ENCODE assay signal across 1 cellular context in the genomic region with DNA sequence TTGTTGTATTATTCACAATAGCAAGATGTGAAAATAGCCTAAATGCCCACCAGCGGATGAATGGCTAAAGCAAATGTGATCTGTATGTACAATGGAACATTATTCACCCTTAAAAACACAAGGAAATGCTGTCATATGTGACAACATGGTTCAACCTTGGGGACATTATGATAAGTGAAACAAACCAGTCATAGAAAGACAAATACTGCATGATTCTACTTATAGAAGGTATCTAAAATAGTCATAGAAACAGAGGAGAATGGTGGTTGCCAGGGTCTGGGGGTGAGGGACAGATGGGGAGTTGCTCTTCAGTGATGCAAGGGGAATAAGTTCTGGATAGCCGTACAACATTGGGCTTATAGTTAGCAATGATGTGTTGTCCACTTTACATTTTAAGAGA.
TF ChIP-seq lines count a peak whose summit lies in the region.

No MANE protein-coding gene starts in this region.

TF ChIP-seq in HepG2, 621 proteins besides CTCF, POLR2A, EP300 and RAD21 (continued from another document):
- TF ChIP-seq, protein P1, sequence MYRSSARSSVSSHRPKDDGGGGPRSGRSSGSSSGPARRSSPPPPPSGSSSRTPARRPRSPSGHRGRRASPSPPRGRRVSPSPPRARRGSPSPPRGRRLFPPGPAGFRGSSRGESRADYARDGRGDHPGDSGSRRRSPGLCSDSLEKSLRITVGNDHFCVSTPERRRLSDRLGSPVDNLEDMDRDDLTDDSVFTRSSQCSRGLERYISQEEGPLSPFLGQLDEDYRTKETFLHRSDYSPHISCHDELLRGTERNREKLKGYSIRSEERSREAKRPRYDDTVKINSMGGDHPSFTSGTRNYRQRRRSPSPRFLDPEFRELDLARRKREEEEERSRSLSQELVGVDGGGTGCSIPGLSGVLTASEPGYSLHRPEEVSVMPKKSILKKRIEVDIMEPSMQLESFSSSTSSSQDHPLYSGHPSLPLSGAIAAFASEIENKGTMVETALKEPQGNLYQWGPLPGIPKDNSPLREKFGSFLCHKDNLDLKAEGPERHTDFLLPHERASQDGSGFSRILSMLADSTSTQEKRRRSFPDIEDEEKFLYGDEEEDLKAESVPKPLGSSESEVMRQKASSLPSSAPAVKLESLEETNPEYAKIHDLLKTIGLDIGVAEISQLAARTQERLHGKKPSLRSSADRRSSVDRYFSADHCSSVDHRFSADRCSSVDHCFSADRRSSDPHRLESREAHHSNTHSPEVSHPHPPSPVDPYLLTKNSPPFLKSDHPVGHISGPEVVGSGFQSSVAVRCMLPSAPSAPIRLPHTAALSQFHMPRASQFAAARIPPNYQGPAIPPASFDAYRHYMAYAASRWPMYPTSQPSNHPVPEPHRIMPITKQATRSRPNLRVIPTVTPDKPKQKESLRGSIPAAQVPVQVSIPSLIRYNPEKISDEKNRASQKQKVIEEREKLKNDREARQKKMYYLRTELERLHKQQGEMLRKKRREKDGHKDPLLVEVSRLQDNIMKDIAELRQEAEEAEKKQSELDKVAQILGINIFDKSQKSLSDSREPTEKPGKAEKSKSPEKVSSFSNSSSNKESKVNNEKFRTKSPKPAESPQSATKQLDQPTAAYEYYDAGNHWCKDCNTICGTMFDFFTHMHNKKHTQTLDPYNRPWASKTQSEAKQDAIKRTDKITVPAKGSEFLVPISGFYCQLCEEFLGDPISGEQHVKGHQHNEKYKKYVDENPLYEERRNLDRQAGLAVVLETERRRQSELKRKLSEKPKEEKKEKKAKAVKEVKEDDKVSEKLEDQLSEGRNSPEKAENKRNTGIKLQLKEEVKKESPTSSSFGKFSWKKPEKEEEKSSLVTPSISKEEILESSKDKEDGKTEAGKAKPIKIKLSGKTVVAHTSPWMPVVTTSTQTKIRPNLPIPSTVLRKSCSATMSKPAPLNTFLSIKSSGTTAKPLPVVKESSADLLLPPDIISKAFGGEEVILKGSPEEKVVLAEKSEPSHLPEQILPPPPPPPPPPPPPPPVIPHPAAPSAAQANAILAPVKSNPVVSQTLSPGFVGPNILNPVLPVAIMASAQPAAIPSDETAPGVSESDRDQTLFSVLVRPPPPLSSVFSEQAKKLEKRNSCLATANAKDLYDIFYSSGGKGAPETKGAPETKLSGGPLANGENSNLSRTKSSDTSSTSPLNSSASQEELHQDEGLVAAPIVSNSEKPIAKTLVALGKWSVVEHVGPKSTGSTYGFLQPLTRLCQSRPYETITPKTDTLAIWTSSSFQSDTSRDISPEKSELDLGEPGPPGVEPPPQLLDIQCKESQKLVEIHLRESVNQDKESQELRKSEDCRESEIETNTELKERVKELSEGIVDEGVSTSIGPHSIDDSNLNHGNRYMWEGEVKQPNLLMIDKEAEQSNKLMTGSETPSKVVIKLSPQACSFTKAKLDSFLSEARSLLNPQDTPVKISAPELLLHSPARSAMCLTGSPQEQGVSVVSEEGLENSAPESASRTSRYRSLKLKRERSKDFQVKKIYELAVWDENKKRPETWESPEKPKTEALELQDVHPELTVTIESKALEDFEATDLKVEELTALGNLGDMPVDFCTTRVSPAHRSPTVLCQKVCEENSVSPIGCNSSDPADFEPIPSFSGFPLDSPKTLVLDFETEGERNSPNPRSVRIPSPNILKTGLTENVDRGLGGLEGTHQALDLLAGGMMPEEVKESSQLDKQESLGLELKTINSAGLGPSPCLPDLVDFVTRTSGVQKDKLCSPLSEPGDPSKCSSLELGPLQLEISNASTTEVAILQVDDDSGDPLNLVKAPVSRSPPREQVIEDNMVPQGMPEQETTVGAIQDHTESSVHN (CRISPR knock-in tag; IDR thresholded peaks at IDR 0.05) = no peak
- no peak for TF ChIP-seq HNRNPH1 (optimal IDR thresholded peaks at IDR 0.05; ENCODE audit: low read depth, low read length)
- no peak for TF ChIP-seq ZNF781 (CRISPR knock-in tag; IDR thresholded peaks at IDR 0.05; ENCODE audit: borderline replicate concordance, not compliant biosample characterization)
- TF ChIP-seq CBX1 (IDR thresholded peaks at IDR 0.05; ENCODE audit: low read depth) = no peak
- no peak for TF ChIP-seq ZBTB42 (CRISPR knock-in tag; IDR thresholded peaks at IDR 0.05)
- TF ChIP-seq, protein P2, sequence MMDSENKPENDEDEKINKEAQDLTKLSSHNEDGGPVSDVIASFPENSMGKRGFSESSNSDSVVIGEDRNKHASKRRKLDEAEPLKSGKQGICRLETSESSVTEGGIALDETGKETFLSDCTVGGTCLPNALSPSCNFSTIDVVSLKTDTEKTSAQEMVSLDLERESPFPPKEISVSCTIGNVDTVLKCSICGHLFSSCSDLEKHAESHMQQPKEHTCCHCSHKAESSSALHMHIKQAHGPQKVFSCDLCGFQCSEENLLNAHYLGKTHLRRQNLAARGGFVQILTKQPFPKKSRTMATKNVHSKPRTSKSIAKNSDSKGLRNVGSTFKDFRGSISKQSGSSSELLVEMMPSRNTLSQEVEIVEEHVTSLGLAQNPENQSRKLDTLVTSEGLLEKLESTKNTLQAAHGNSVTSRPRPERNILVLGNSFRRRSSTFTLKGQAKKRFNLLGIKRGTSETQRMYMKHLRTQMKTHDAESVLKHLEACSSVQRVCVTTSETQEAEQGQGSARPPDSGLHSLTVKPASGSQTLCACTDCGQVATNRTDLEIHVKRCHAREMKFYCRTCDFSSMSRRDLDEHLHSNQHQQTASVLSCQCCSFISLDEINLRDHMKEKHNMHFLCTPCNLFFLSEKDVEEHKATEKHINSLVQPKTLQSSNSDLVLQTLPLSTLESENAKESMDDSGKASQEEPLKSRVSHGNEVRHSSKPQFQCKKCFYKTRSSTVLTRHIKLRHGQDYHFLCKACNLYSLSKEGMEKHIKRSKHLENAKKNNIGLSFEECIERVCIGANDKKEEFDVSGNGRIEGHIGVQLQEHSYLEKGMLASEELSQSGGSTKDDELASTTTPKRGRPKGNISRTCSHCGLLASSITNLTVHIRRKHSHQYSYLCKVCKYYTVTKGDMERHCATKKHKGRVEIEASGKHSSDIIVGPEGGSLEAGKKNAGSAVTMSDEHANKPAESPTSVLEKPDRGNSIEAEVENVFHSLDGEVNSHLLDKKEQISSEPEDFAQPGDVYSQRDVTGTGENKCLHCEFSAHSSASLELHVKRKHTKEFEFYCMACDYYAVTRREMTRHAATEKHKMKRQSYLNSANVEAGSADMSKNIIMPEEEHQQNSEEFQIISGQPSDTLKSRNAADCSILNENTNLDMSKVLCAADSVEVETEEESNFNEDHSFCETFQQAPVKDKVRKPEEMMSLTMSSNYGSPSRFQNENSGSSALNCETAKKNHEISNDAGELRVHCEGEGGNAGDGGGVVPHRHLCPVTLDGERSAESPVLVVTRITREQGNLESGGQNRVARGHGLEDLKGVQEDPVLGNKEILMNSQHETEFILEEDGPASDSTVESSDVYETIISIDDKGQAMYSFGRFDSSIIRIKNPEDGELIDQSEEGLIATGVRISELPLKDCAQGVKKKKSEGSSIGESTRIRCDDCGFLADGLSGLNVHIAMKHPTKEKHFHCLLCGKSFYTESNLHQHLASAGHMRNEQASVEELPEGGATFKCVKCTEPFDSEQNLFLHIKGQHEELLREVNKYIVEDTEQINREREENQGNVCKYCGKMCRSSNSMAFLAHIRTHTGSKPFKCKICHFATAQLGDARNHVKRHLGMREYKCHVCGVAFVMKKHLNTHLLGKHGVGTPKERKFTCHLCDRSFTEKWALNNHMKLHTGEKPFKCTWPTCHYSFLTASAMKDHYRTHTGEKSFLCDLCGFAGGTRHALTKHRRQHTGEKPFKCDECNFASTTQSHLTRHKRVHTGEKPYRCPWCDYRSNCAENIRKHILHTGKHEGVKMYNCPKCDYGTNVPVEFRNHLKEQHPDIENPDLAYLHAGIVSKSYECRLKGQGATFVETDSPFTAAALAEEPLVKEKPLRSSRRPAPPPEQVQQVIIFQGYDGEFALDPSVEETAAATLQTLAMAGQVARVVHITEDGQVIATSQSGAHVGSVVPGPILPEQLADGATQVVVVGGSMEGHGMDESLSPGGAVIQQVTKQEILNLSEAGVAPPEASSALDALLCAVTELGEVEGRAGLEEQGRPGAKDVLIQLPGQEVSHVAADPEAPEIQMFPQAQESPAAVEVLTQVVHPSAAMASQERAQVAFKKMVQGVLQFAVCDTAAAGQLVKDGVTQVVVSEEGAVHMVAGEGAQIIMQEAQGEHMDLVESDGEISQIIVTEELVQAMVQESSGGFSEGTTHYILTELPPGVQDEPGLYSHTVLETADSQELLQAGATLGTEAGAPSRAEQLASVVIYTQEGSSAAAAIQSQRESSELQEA (CRISPR knock-in tag; IDR thresholded peaks at IDR 0.05; ENCODE audit: not compliant biosample characterization) = no peak
- no peak for TF ChIP-seq GFI1 (CRISPR knock-in tag; IDR thresholded peaks at IDR 0.05; ENCODE audit: borderline replicate concordance)
- TF ChIP-seq NBN (conservative IDR thresholded peaks at IDR 0.05) = no peak
TF ChIP-seq in HepG2: peak in this region for 0.
